In the genomic region with DNA sequence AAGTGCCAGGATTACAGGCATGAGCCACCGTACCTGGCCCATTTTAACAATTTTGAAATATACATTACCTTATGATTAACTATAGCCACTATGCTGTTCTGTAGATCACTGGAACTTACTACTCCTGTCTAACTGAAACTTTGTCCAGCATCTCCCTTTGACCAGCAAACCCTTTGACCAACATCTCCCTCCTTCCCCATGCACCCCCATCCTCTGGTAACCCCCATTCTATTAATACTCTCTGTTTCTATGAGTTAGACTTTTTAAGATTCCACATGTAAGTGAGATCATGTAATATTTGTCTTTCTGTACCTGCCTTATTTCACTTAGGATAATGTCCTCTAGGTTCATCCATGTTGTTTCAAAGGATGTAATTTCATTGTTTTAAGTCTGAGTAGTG, we compare ENCODE assay signal across 16 cellular contexts.
DNase-seq lines count a peak whose midpoint lies in the region; ATAC-seq and TF ChIP-seq lines count a peak whose summit lies in the region.
"Had no signal": no experiment of that assay in that cellular context is flagged by ENCODE, and none has a peak within 500 bp of the region (broad histone marks: within the 10 kb centered on the region; RNA-seq: fewer than 3 reads in every experiment).

No MANE protein-coding gene starts in this region.

- peaks cover 100% of the 10 kb centered on the region for H3K79me2 ChIP-seq in Karpas-422 (ENCODE audit: low read length)

- intact Hi-C loops in A673 (cut with micrococcal nuclease; ENCODE audit: unreplicated experiment) = no loop called here

- H3K4me1 Mint-ChIP-seq in stimulated activated naive CD8-positive, alpha-beta T cell treated with anti-CD3 and anti-CD28 coated beads, Interleukin-15, Interleukin-2, amounts not matched to agents 100 ng/mL and 50 ng/mL, for 24 hours (ENCODE audit: low read depth) = peaks cover 42% of the 10 kb centered on the region
- H3K4me1 Mint-ChIP-seq in CD4-positive, CD25-positive, alpha-beta regulatory T cell = peaks cover 16 to 67% (median 32%) of the 10 kb centered on the region in 4 donors
- peaks cover 55 to 85% of the 10 kb centered on the region in 2 donors for H3K4me1 Mint-ChIP-seq in stimulated activated naive B cell treated with anti-CD40 and anti-IgM and Interleukin-4, amounts not matched to agents 10 μg/mL and 1 μg/mL and 100 μg/mL, for 72 hours

- no peak overlapping the region for H3K9ac ChIP-seq in Karpas-422 (ENCODE audit: low read length)

- no peaks in the 10 kb centered on the region for H3K27me3 ChIP-seq in CD4-positive, CD25-positive, alpha-beta regulatory T cell (ENCODE audit: control insufficient read depth, insufficient read depth, low read length)
- H3K27me3 ChIP-seq in Karpas-422 (ENCODE audit: low read length) (no peaks in the 10 kb centered on the region), A673 (replicated peaks; ENCODE audit: insufficient read depth, low read depth, low read length, poor library complexity) (no peaks in the 10 kb centered on the region)

- no peaks in the 10 kb centered on the region for H3K27me3 Mint-ChIP-seq in stimulated activated naive CD8-positive, alpha-beta T cell treated with anti-CD3 and anti-CD28 coated beads, Interleukin-15, Interleukin-2, amounts not matched to agents 100 ng/mL and 50 ng/mL, for 24 hours
- H3K27me3 Mint-ChIP-seq in CD4-positive, CD25-positive, alpha-beta regulatory T cell = no peaks in the 10 kb centered on the region
- no peaks in the 10 kb centered on the region for H3K27me3 Mint-ChIP-seq in stimulated activated naive B cell treated with anti-CD40 and anti-IgM and Interleukin-4, amounts not matched to agents 10 μg/mL and 1 μg/mL and 100 μg/mL, for 72 hours

- peaks cover 16% of the 10 kb centered on the region for H3K36me3 Mint-ChIP-seq in stimulated activated naive CD8-positive, alpha-beta T cell treated with anti-CD3 and anti-CD28 coated beads, Interleukin-15, Interleukin-2, amounts not matched to agents 100 ng/mL and 50 ng/mL, for 24 hours (ENCODE audit: low read depth)
- peaks cover 26% of the 10 kb centered on the region for H3K36me3 Mint-ChIP-seq in CD4-positive, CD25-positive, alpha-beta regulatory T cell
- H3K36me3 Mint-ChIP-seq in stimulated activated naive B cell treated with anti-CD40 and anti-IgM and Interleukin-4, amounts not matched to agents 10 μg/mL and 1 μg/mL and 100 μg/mL, for 72 hours = peaks cover 19 to 71% of the 10 kb centered on the region in 2 donors

- peak overlapping the region; percentile 68 for H3K27ac Mint-ChIP-seq in stimulated activated naive CD8-positive, alpha-beta T cell treated with anti-CD3 and anti-CD28 coated beads, Interleukin-15, Interleukin-2, amounts not matched to agents 100 ng/mL and 50 ng/mL, for 24 hours
- peak overlapping the region in 2 of 3 donors; percentile 30 to 54 for H3K27ac Mint-ChIP-seq in CD4-positive, CD25-positive, alpha-beta regulatory T cell
- peak overlapping the region; percentile 48 for H3K27ac Mint-ChIP-seq in stimulated activated naive B cell treated with anti-CD40 and anti-IgM and Interleukin-4, amounts not matched to agents 10 μg/mL and 1 μg/mL and 100 μg/mL, for 72 hours
- H3K27ac Mint-ChIP-seq: CD8-positive, alpha-beta T cell; HFFc6 had no signal

- peaks cover 8% of the 10 kb centered on the region for H3K36me3 ChIP-seq in CD4-positive, CD25-positive, alpha-beta regulatory T cell (ENCODE audit: control insufficient read depth, insufficient read depth, low read length)
- H3K36me3 ChIP-seq in Karpas-422 (ENCODE audit: insufficient read depth, low read length) (no peaks in the 10 kb centered on the region), A673 (ENCODE audit: insufficient read depth, low read length, poor library complexity, severe bottlenecking) (no peaks in the 10 kb centered on the region)

- H3K4me3 ChIP-seq in CD4-positive, CD25-positive, alpha-beta regulatory T cell (ENCODE audit: low read depth, low read length) = no peak overlapping the region
- H3K4me3 ChIP-seq in Karpas-422 (ENCODE audit: low read length) = no peak overlapping the region
- no peak overlapping the region for H3K4me3 ChIP-seq in A673 (ENCODE audit: low read depth, low read length, poor library complexity, severe bottlenecking)
- H3K4me3 ChIP-seq: K562 had no signal

- no peaks in the 10 kb centered on the region for H3K9me2 ChIP-seq in Karpas-422 (replicated peaks; ENCODE audit: insufficient read depth, low read length)

- H4K20me1 ChIP-seq in Karpas-422 (ENCODE audit: insufficient read depth, low read depth, low read length) = no peaks in the 10 kb centered on the region

- CTCF ChIA-PET in A673 (lab: Charles Lee) = no interaction called here

- POLR2A ChIA-PET in A673 (lab: Charles Lee; ENCODE audit: low non-redundant PET) = no interaction called here

- no peak overlapping the region for H3K4me3 Mint-ChIP-seq in stimulated activated naive CD8-positive, alpha-beta T cell treated with anti-CD3 and anti-CD28 coated beads, Interleukin-15, Interleukin-2, amounts not matched to agents 100 ng/mL and 50 ng/mL, for 24 hours
- no peak overlapping the region for H3K4me3 Mint-ChIP-seq in CD4-positive, CD25-positive, alpha-beta regulatory T cell
- H3K4me3 Mint-ChIP-seq in stimulated activated naive B cell treated with anti-CD40 and anti-IgM and Interleukin-4, amounts not matched to agents 10 μg/mL and 1 μg/mL and 100 μg/mL, for 72 hours = no peak overlapping the region
- H3K4me3 Mint-ChIP-seq: CD8-positive, alpha-beta T cell; HFFc6 had no signal

- no peaks in the 10 kb centered on the region for H3K9me3 Mint-ChIP-seq in stimulated activated naive CD8-positive, alpha-beta T cell treated with anti-CD3 and anti-CD28 coated beads, Interleukin-15, Interleukin-2, amounts not matched to agents 100 ng/mL and 50 ng/mL, for 24 hours
- H3K9me3 Mint-ChIP-seq in CD4-positive, CD25-positive, alpha-beta regulatory T cell = no peaks in the 10 kb centered on the region
- no peaks in the 10 kb centered on the region for H3K9me3 Mint-ChIP-seq in stimulated activated naive B cell treated with anti-CD40 and anti-IgM and Interleukin-4, amounts not matched to agents 10 μg/mL and 1 μg/mL and 100 μg/mL, for 72 hours
- H3K9me3 Mint-ChIP-seq: CD8-positive, alpha-beta T cell; HFFc6 had no signal

- H3K27ac ChIP-seq in CD4-positive, CD25-positive, alpha-beta regulatory T cell (ENCODE audit: insufficient read depth, low read length, poor library complexity, severe bottlenecking) = no peak overlapping the region
- H3K27ac ChIP-seq in Karpas-422 (ENCODE audit: low read length) (peak overlapping the region; percentile 93), A673 (ENCODE audit: low read depth, low read length, poor library complexity, severe bottlenecking) (no peak overlapping the region)
- H3K27ac ChIP-seq: C4-2B had no signal

- BruUV-seq in A673 (replicated peaks; lab: Mats Ljungman, UMichigan) = no TSS peak

- DNase-seq in stimulated activated naive CD8-positive, alpha-beta T cell treated with anti-CD3 and anti-CD28 coated beads, Interleukin-15, Interleukin-2, amounts not matched to agents 100 U/mL and 50 U/mL, for 24 hours = no peak
- DNase-seq in CD4-positive, CD25-positive, alpha-beta regulatory T cell = no peak
- no peak for DNase-seq in Karpas-422
- DNase-seq in stimulated activated naive B cell treated with anti-CD40 and anti-IgM and Interleukin-4, amounts not matched to agents 10 μg/mL and 1 μg/mL and 100 μg/mL, for 72 hours = no peak
- DNase-seq in NCI-H1930 (lab: John Stamatoyannopoulos, UW) = no peak
- DNase-seq in A673 (ENCODE audit: low spot score) = no peak
- DNase-seq: AML-193; CD8-positive, alpha-beta T cell; COR-L47; GF-D8; HCEC 1CT; HFFc6 had no signal

- ATAC-seq in stimulated activated naive CD8-positive, alpha-beta T cell treated with anti-CD3 and anti-CD28 coated beads, Interleukin-15, Interleukin-2, amounts not matched to agents 100 U/mL and 50 U/mL, for 24 hours = no peak
- no peak for ATAC-seq in CD4-positive, CD25-positive, alpha-beta regulatory T cell (ENCODE audit: low read depth in 2 of 2)
- ATAC-seq in stimulated activated naive B cell treated with anti-CD40 and anti-IgM and Interleukin-4, amounts not matched to agents 10 μg/mL and 1 μg/mL and 100 μg/mL, for 72 hours (replicated peaks) = no peak
- ATAC-seq in SK-N-SH treated with all-trans-retinoic acid at 6 μM for 48 hours = no peak
- ATAC-seq: CD8-positive, alpha-beta T cell; K562 had no signal

- peaks cover 1% of the 10 kb centered on the region for H3K4me1 ChIP-seq in CD4-positive, CD25-positive, alpha-beta regulatory T cell (ENCODE audit: control insufficient read depth, insufficient read depth, low read length, poor library complexity, severe bottlenecking)
- H3K4me1 ChIP-seq in Karpas-422 (ENCODE audit: low read length) = peaks cover 65% of the 10 kb centered on the region
- H3K4me1 ChIP-seq in A673 (ENCODE audit: insufficient read depth, low read length, poor library complexity, severe bottlenecking) = peaks cover 12% of the 10 kb centered on the region

- no peak overlapping the region for H3K4me2 ChIP-seq in Karpas-422 (ENCODE audit: low read depth, low read length, poor library complexity, severe bottlenecking)

- H2AFZ ChIP-seq in Karpas-422 (ENCODE audit: low read length) = no peak overlapping the region

- no peaks in the 10 kb centered on the region for H3K9me3 ChIP-seq in CD4-positive, CD25-positive, alpha-beta regulatory T cell (ENCODE audit: control insufficient read depth in 2 of 2, low read length in 2 of 2)
- H3K9me3 ChIP-seq in Karpas-422 (ENCODE audit: low read length) (no peaks in the 10 kb centered on the region), A673 (ENCODE audit: low read depth, low read length, poor library complexity, severe bottlenecking) (no peaks in the 10 kb centered on the region)

- TF ChIP-seq CTCF in A673 (conservative IDR thresholded peaks at IDR 0.05; ENCODE audit: low read depth, low read length) = no peak

TF ChIP-seq in SK-N-SH treated with all-trans-retinoic acid at 6 μM for 48 hours, 23 proteins besides CTCF, POLR2A, EP300 and RAD21 (continues in another document):
- TF ChIP-seq ZNF70 (CRISPR knock-in tag; IDR thresholded peaks at IDR 0.05) (no peak), ZNF565 (CRISPR knock-in tag; conservative IDR thresholded peaks at IDR 0.05; ENCODE audit: low read depth) (no peak), SNAI2 (CRISPR knock-in tag; IDR thresholded peaks at IDR 0.05) (no peak)
- TF ChIP-seq, protein P1, sequence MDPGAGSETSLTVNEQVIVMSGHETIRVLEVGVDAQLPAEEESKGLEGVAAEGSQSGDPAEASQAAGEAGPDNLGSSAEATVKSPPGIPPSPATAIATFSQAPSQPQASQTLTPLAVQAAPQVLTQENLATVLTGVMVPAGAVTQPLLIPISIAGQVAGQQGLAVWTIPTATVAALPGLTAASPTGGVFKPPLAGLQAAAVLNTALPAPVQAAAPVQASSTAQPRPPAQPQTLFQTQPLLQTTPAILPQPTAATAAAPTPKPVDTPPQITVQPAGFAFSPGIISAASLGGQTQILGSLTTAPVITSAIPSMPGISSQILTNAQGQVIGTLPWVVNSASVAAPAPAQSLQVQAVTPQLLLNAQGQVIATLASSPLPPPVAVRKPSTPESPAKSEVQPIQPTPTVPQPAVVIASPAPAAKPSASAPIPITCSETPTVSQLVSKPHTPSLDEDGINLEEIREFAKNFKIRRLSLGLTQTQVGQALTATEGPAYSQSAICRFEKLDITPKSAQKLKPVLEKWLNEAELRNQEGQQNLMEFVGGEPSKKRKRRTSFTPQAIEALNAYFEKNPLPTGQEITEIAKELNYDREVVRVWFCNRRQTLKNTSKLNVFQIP (CRISPR knock-in tag; IDR thresholded peaks at IDR 0.05; ENCODE audit: borderline replicate concordance, low read depth) = no peak
